ENCODE assay signal across 1 cellular context in the genomic region with DNA sequence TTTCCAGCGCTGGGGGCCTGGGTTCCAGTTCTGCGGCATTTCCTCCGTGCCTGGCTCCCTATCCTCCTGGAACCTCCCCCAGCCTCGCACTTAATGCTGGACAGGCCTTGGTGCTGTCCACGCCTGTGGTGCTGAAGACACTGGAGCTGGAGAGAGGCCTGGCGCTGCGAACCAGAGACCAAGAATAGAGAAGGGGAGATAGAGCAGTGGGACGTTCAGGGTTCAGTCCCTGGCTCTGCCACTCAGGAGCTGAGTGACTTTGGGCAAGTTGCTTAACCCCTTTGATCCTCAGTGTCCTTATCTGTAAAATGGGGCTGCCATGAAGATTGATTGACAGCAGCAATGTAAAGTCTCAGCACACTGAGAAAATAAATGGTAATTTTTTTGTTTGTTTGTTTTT.
A peak's percentile ranks its signal among the peaks of the same experiment; 100 is the strongest.
TF ChIP-seq lines count a peak whose summit lies in the region.

No MANE protein-coding gene starts in this region.

TF ChIP-seq in HepG2, 621 proteins besides CTCF, POLR2A, EP300 and RAD21 (continued from another document and continues in another):
- TF ChIP-seq, protein P1, sequence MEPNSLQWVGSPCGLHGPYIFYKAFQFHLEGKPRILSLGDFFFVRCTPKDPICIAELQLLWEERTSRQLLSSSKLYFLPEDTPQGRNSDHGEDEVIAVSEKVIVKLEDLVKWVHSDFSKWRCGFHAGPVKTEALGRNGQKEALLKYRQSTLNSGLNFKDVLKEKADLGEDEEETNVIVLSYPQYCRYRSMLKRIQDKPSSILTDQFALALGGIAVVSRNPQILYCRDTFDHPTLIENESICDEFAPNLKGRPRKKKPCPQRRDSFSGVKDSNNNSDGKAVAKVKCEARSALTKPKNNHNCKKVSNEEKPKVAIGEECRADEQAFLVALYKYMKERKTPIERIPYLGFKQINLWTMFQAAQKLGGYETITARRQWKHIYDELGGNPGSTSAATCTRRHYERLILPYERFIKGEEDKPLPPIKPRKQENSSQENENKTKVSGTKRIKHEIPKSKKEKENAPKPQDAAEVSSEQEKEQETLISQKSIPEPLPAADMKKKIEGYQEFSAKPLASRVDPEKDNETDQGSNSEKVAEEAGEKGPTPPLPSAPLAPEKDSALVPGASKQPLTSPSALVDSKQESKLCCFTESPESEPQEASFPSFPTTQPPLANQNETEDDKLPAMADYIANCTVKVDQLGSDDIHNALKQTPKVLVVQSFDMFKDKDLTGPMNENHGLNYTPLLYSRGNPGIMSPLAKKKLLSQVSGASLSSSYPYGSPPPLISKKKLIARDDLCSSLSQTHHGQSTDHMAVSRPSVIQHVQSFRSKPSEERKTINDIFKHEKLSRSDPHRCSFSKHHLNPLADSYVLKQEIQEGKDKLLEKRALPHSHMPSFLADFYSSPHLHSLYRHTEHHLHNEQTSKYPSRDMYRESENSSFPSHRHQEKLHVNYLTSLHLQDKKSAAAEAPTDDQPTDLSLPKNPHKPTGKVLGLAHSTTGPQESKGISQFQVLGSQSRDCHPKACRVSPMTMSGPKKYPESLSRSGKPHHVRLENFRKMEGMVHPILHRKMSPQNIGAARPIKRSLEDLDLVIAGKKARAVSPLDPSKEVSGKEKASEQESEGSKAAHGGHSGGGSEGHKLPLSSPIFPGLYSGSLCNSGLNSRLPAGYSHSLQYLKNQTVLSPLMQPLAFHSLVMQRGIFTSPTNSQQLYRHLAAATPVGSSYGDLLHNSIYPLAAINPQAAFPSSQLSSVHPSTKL (CRISPR knock-in tag; IDR thresholded peaks at IDR 0.05) = peak; percentile 70; the same call in 1 of the 2 replicates
- TF ChIP-seq ASH2L (IDR thresholded peaks at IDR 0.05; ENCODE audit: insufficient read length, low read depth, low read length) (no peak), ZFP90 (CRISPR knock-in tag; IDR thresholded peaks at IDR 0.05; ENCODE audit: borderline replicate concordance) (peak; percentile 78; the same call in 1 of the 2 replicates), ZNF605 (CRISPR knock-in tag; IDR thresholded peaks at IDR 0.05) (no peak), FOXM1 (CRISPR knock-in tag; IDR thresholded peaks at IDR 0.05) (peak; percentile 82; the same call in 1 of the 2 replicates), TOPORS (CRISPR knock-in tag; IDR thresholded peaks at IDR 0.05) (no peak), MEF2D (CRISPR knock-in tag; IDR thresholded peaks at IDR 0.05) (peak; percentile 84), ZNF296 (CRISPR knock-in tag; conservative IDR thresholded peaks at IDR 0.05) (peak; percentile 82; the same call in 1 of the 2 replicates), ZNF207 (IDR thresholded peaks at IDR 0.05; ENCODE audit: borderline replicate concordance) (no peak), ZNF552 (CRISPR knock-in tag; IDR thresholded peaks at IDR 0.05; ENCODE audit: borderline replicate concordance) (no peak), TBX2 (CRISPR knock-in tag; IDR thresholded peaks at IDR 0.05; ENCODE audit: borderline replicate concordance) (peak; percentile 46; the same call in 1 of the 2 replicates), ZSCAN21 (CRISPR knock-in tag; IDR thresholded peaks at IDR 0.05; ENCODE audit: borderline replicate concordance) (peak; percentile 95), ZNF274 (CRISPR knock-in tag; IDR thresholded peaks at IDR 0.05) (peak; percentile 84), ZNF557 (CRISPR knock-in tag; IDR thresholded peaks at IDR 0.05) (peak; percentile 97), SP5 (CRISPR knock-in tag; IDR thresholded peaks at IDR 0.05; ENCODE audit: borderline replicate concordance, low read depth) (no peak), KDM4B (CRISPR knock-in tag; IDR thresholded peaks at IDR 0.05) (peak; percentile 93; the same call in 1 of the 2 replicates), ZNF780A (CRISPR knock-in tag; IDR thresholded peaks at IDR 0.05) (peak; percentile 89; the same call in 1 of the 2 replicates), ZNF724P (CRISPR knock-in tag; IDR thresholded peaks at IDR 0.05; ENCODE audit: borderline replicate concordance) (peak; percentile 72; the same call in 1 of the 2 replicates), ZNF746 (CRISPR knock-in tag; IDR thresholded peaks at IDR 0.05) (no peak; the same call in 1 of the 2 replicates), ZNF501 (CRISPR knock-in tag; IDR thresholded peaks at IDR 0.05) (peak; percentile 74), SRSF4 (IDR thresholded peaks at IDR 0.05; ENCODE audit: low read depth, low read length, poor library complexity, severe bottlenecking) (no peak), RARA (CRISPR knock-in tag; IDR thresholded peaks at IDR 0.05) (peak; percentile 84), NR2F6 (IDR thresholded peaks at IDR 0.05) (no peak), NR2F6 (CRISPR knock-in tag; IDR thresholded peaks at IDR 0.05) (0 out of 2 replicates have a peak, but pooled peaks have one; percentile 10), THAP11 (CRISPR knock-in tag; IDR thresholded peaks at IDR 0.05) (peak; percentile 77), PRPF4 (IDR thresholded peaks at IDR 0.05; ENCODE audit: low read depth, low read length, poor library complexity, severe bottlenecking) (no peak), RBFOX2 (IDR thresholded peaks at IDR 0.05; ENCODE audit: low read depth, low read length) (no peak), ADNP (CRISPR knock-in tag; IDR thresholded peaks at IDR 0.05) (no peak), NR2F2 (IDR thresholded peaks at IDR 0.05; ENCODE audit: borderline replicate concordance, low read depth) (no peak), ZFP36 (IDR thresholded peaks at IDR 0.05; ENCODE audit: borderline replicate concordance, low read depth, low read length, partially characterized antibody) (no peak), HNRNPH1 (optimal IDR thresholded peaks at IDR 0.05; ENCODE audit: low read depth, low read length) (no peak), ZMYM2 (CRISPR knock-in tag; IDR thresholded peaks at IDR 0.05) (no peak), ZNF775 (CRISPR knock-in tag; IDR thresholded peaks at IDR 0.05; ENCODE audit: borderline replicate concordance) (0 out of 2 replicates have a peak, but pooled peaks have one; percentile 64), MTA1 (CRISPR knock-in tag; IDR thresholded peaks at IDR 0.05; ENCODE audit: borderline replicate concordance) (peak; percentile 35; the same call in 1 of the 2 replicates), ZNF432 (CRISPR knock-in tag; IDR thresholded peaks at IDR 0.05; ENCODE audit: borderline replicate concordance) (no peak), KAT7 (CRISPR knock-in tag; IDR thresholded peaks at IDR 0.05; ENCODE audit: borderline replicate concordance) (no peak), NFKB2 (CRISPR knock-in tag; IDR thresholded peaks at IDR 0.05; ENCODE audit: borderline replicate concordance) (peak; percentile 94)
- TF ChIP-seq, protein P2, sequence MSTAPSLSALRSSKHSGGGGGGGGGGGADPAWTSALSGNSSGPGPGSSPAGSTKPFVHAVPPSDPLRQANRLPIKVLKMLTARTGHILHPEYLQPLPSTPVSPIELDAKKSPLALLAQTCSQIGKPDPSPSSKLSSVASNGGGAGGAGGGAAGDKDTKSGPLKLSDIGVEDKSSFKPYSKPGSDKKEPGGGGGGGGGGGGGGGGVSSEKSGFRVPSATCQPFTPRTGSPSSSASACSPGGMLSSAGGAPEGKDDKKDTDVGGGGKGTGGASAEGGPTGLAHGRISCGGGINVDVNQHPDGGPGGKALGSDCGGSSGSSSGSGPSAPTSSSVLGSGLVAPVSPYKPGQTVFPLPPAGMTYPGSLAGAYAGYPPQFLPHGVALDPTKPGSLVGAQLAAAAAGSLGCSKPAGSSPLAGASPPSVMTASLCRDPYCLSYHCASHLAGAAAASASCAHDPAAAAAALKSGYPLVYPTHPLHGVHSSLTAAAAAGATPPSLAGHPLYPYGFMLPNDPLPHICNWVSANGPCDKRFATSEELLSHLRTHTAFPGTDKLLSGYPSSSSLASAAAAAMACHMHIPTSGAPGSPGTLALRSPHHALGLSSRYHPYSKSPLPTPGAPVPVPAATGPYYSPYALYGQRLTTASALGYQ (CRISPR knock-in tag; IDR thresholded peaks at IDR 0.05) = peak; percentile 44; the same call in 1 of the 2 replicates
- TF ChIP-seq, protein P3, sequence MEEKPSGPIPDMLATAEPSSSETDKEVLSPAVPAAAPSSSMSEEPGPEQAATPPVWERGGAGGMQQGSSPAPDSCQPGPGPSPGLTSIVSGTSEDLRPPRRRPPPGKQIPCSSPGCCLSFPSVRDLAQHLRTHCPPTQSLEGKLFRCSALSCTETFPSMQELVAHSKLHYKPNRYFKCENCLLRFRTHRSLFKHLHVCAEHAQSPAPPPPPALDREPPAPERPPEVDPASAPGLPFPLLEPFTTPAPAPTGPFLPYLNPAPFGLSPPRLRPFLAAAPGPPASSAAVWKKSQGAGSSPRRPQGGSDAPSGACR (CRISPR knock-in tag; IDR thresholded peaks at IDR 0.05) = 0 out of 2 replicates have a peak, but pooled peaks have one; percentile 54
- TF ChIP-seq, protein P4, sequence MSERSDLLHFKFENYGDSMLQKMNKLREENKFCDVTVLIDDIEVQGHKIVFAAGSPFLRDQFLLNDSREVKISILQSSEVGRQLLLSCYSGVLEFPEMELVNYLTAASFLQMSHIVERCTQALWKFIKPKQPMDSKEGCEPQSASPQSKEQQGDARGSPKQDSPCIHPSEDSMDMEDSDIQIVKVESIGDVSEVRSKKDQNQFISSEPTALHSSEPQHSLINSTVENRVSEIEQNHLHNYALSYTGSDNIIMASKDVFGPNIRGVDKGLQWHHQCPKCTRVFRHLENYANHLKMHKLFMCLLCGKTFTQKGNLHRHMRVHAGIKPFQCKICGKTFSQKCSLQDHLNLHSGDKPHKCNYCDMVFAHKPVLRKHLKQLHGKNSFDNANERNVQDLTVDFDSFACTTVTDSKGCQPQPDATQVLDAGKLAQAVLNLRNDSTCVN (CRISPR knock-in tag; IDR thresholded peaks at IDR 0.05; ENCODE audit: borderline replicate concordance) = peak; percentile 96
- TF ChIP-seq, protein P5, sequence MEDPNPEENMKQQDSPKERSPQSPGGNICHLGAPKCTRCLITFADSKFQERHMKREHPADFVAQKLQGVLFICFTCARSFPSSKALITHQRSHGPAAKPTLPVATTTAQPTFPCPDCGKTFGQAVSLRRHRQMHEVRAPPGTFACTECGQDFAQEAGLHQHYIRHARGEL (CRISPR knock-in tag; IDR thresholded peaks at IDR 0.05) = no peak
- TF ChIP-seq, protein P6, sequence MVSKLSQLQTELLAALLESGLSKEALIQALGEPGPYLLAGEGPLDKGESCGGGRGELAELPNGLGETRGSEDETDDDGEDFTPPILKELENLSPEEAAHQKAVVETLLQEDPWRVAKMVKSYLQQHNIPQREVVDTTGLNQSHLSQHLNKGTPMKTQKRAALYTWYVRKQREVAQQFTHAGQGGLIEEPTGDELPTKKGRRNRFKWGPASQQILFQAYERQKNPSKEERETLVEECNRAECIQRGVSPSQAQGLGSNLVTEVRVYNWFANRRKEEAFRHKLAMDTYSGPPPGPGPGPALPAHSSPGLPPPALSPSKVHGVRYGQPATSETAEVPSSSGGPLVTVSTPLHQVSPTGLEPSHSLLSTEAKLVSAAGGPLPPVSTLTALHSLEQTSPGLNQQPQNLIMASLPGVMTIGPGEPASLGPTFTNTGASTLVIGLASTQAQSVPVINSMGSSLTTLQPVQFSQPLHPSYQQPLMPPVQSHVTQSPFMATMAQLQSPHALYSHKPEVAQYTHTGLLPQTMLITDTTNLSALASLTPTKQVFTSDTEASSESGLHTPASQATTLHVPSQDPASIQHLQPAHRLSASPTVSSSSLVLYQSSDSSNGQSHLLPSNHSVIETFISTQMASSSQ (IDR thresholded peaks at IDR 0.05; ENCODE audit: low read depth) = no peak
- TF ChIP-seq, protein P6 (CRISPR knock-in tag; IDR thresholded peaks at IDR 0.05; ENCODE audit: borderline replicate concordance) = no peak
- TF ChIP-seq, protein P7, sequence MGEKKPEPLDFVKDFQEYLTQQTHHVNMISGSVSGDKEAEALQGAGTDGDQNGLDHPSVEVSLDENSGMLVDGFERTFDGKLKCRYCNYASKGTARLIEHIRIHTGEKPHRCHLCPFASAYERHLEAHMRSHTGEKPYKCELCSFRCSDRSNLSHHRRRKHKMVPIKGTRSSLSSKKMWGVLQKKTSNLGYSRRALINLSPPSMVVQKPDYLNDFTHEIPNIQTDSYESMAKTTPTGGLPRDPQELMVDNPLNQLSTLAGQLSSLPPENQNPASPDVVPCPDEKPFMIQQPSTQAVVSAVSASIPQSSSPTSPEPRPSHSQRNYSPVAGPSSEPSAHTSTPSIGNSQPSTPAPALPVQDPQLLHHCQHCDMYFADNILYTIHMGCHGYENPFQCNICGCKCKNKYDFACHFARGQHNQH (CRISPR knock-in tag; IDR thresholded peaks at IDR 0.05) = peak; percentile 89; the same call in 1 of the 2 replicates
- TF ChIP-seq, protein P8, sequence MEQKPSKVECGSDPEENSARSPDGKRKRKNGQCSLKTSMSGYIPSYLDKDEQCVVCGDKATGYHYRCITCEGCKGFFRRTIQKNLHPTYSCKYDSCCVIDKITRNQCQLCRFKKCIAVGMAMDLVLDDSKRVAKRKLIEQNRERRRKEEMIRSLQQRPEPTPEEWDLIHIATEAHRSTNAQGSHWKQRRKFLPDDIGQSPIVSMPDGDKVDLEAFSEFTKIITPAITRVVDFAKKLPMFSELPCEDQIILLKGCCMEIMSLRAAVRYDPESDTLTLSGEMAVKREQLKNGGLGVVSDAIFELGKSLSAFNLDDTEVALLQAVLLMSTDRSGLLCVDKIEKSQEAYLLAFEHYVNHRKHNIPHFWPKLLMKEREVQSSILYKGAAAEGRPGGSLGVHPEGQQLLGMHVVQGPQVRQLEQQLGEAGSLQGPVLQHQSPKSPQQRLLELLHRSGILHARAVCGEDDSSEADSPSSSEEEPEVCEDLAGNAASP (CRISPR knock-in tag; IDR thresholded peaks at IDR 0.05; ENCODE audit: borderline replicate concordance) = peak; percentile 91
- TF ChIP-seq, protein P9, sequence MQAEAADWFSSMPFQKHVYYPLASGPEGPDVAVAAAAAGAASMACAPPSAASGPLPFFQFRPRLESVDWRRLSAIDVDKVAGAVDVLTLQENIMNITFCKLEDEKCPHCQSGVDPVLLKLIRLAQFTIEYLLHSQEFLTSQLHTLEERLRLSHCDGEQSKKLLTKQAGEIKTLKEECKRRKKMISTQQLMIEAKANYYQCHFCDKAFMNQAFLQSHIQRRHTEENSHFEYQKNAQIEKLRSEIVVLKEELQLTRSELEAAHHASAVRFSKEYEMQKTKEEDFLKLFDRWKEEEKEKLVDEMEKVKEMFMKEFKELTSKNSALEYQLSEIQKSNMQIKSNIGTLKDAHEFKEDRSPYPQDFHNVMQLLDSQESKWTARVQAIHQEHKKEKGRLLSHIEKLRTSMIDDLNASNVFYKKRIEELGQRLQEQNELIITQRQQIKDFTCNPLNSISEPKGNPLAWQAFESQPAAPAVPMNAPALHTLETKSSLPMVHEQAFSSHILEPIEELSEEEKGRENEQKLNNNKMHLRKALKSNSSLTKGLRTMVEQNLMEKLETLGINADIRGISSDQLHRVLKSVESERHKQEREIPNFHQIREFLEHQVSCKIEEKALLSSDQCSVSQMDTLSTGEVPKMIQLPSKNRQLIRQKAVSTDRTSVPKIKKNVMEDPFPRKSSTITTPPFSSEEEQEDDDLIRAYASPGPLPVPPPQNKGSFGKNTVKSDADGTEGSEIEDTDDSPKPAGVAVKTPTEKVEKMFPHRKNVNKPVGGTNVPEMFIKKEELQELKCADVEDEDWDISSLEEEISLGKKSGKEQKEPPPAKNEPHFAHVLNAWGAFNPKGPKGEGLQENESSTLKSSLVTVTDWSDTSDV (CRISPR knock-in tag; IDR thresholded peaks at IDR 0.05) = no peak
